In the genomic region with DNA sequence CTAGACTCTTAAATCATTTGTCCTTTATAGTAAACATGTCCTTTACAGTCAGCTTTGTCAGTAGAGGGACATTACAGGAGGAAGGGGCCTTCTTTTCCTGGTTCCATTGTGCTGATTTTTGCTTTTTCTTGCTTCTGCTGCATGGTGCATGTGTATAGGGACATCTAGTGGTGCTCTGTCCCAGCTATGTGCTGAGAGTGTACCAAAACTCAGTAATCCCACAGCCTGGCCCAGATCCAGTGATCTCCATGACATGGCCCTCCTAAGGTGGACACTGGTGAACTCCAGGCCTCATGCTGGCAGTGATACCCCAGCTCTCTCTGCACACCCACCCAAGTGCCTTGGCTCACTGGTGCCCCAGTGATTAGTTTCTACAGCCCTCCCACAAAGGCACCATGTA, we compare ENCODE assay signal across 13 cellular contexts. TPM values are rescaled to one million over a fixed set of nuclear protein-coding genes. Genes with fewer than 3 reads are reported as not detected.
DNase-seq lines count a peak whose midpoint lies in the region; ATAC-seq, FAIRE-seq and TF ChIP-seq lines count a peak whose summit lies in the region.
"Had no signal": no experiment of that assay in that cellular context is flagged by ENCODE, and none has a peak within 500 bp of the region (broad histone marks: within the 10 kb centered on the region; RNA-seq: fewer than 3 reads in every experiment).

No MANE protein-coding gene starts in this region.

- intact Hi-C loops in Calu3 (cut with micrococcal nuclease; ENCODE audit: unreplicated experiment) = loop anchor here (1.0 to 5.0 kb wide), 3 partner anchors 89 to 282 kb away; a partner anchor contains a TSS
- intact Hi-C loops in HepG2 (cut with micrococcal nuclease; ENCODE audit: unreplicated experiment) = no loop called here

- H3K4me2 ChIP-seq in HepG2 (ENCODE audit: low read depth, low read length) = no peak overlapping the region

- CTCF ChIA-PET in Calu3 (lab: Charles Lee) (interaction anchor here (1.0 to 2.6 kb wide), 3 partner anchors 89 to 282 kb away, joined by 3 to 15 read pairs (median 7); a partner anchor contains a TSS), HepG2 (lab: Yijun Ruan, JAX; ENCODE audit: low intra/inter-chr PET ratio, low total read pairs) (no interaction called here)

- peaks cover 15% of the 10 kb centered on the region for H3K4me1 Mint-ChIP-seq in Calu3 (ENCODE audit: low read depth, unreplicated experiment)

- H4K20me1 ChIP-seq in HepG2 (ENCODE audit: insufficient read depth, low read length) = no peaks in the 10 kb centered on the region

- H3K27ac Mint-ChIP-seq in Calu3 (ENCODE audit: unreplicated experiment) = no peak overlapping the region

- in situ Hi-C loops in HAP-1 (cut with MboI; ENCODE audit: low sequenced_read_pairs) = no loop called here
- in situ Hi-C loops in astrocyte of the cerebellum (cut with HindIII; ENCODE audit: low sequenced_read_pairs) = no loop called here
- in situ Hi-C loops in HepG2 (cut with HindIII; ENCODE audit: extremely low pct_ligation_motif_present, low pct_unique_long_range_greater_than_20kb) = no loop called here

- H3K9me3 ChIP-seq in HAP-1 (no peaks in the 10 kb centered on the region), HepG2 (ENCODE audit: low read length) (no peaks in the 10 kb centered on the region)
- H3K9me3 ChIP-seq: heart right ventricle, upper lobe of left lung had no signal

- TF ChIP-seq EP300 in HepG2 (IDR thresholded peaks at IDR 0.05; ENCODE audit: low read depth in 2 of 2, low read length in 2 of 2) = no peak
- TF ChIP-seq EP300 in HepG2 (CRISPR knock-in tag; IDR thresholded peaks at IDR 0.05; ENCODE audit: borderline replicate concordance) = no peak

- ATAC-seq in HepG2 = peak; percentile 44; the same call in 1 of the 3 replicates
- no peak for ATAC-seq in HG03045 (IDR thresholded peaks at IDR 0.05; ENCODE audit: unreplicated experiment)
- ATAC-seq in GM19324 (IDR thresholded peaks at IDR 0.05; ENCODE audit: low FRiP score, unreplicated experiment) = no peak
- ATAC-seq in GM21390 (IDR thresholded peaks at IDR 0.05; ENCODE audit: unreplicated experiment) = no peak
- ATAC-seq: heart right ventricle had no signal

- BruUV-seq in Calu3 (replicated peaks; lab: Mats Ljungman, UMichigan) (no TSS peak), HepG2 (replicated peaks; lab: Mats Ljungman, UMichigan) (no TSS peak)

- peak; percentile 35 for DNase-seq in Calu3
- peak; percentile 17 to 30 for DNase-seq in HAP-1 (ENCODE audit: low spot score in 2 of 2)
- no peak for DNase-seq in astrocyte of the cerebellum (ENCODE audit: low read depth)
- peak; percentile 0 for DNase-seq in HepG2 (ENCODE audit: low spot score)
- DNase-seq in activated naive CD4-positive, alpha-beta T cell treated with anti-CD3 and anti-CD28 coated beads, Interleukin-2, amount 50 U/mL, for 16 hours = no peak
- DNase-seq: activated gamma-delta T cell treated with Interleukin-2 at 50 U/mL for 16 hours, RPMI8226, upper lobe of left lung had no signal

- no peaks in the 10 kb centered on the region for H3K36me3 Mint-ChIP-seq in Calu3 (ENCODE audit: insufficient read depth, unreplicated experiment)

- TF ChIP-seq CTCF in Calu3 (IDR thresholded peaks at IDR 0.05; ENCODE audit: unreplicated experiment) (no peak), astrocyte of the cerebellum (IDR thresholded peaks at IDR 0.05; ENCODE audit: low read depth, low read length, missing control alignments) (peak; percentile 28), HepG2 (CRISPR knock-in tag; IDR thresholded peaks at IDR 0.05) (peak; percentile 39)

- H3K27me3 Mint-ChIP-seq in Calu3 (ENCODE audit: unreplicated experiment) = no peaks in the 10 kb centered on the region

- no peak overlapping the region for H3K4me3 Mint-ChIP-seq in Calu3 (ENCODE audit: low read depth, unreplicated experiment)

- H3K9me3 Mint-ChIP-seq in Calu3 (ENCODE audit: low read depth, unreplicated experiment) = no peaks in the 10 kb centered on the region

- H3K4me1 ChIP-seq in HAP-1 (peaks cover 15% of the 10 kb centered on the region), HepG2 (ENCODE audit: insufficient read depth, low read length) (no peaks in the 10 kb centered on the region)
- H3K4me1 ChIP-seq: heart right ventricle, upper lobe of left lung had no signal

- H3K36me3 ChIP-seq in HAP-1 (replicated peaks) (no peaks in the 10 kb centered on the region), HepG2 (replicated peaks in 1 of 2; ENCODE audit: control insufficient read depth in 1 of 2, insufficient read depth in 2 of 2, low read length in 2 of 2) (no peaks in the 10 kb centered on the region)
- H3K36me3 ChIP-seq: heart right ventricle, upper lobe of left lung had no signal

- H3K9ac ChIP-seq in HepG2 (ENCODE audit: insufficient read depth, low read depth, low read length) = no peak overlapping the region

- TF ChIP-seq POLR2A in HepG2 (IDR thresholded peaks at IDR 0.05; ENCODE audit: insufficient read depth in 1 of 2, low read depth in 2 of 2, low read length in 2 of 2) = no peak

- no peak overlapping the region for H2AFZ ChIP-seq in HepG2 (ENCODE audit: low read length)

- POLR2A ChIA-PET in HepG2 (lab: Yijun Ruan, JAX) = no interaction called here

- H3K27me3 ChIP-seq in HAP-1 (ENCODE audit: low read depth) (no peaks in the 10 kb centered on the region), HepG2 (ENCODE audit: control insufficient read depth in 1 of 2, insufficient read depth in 2 of 2, low read length in 2 of 2) (no peaks in the 10 kb centered on the region)
- H3K27me3 ChIP-seq: upper lobe of left lung had no signal

- TF ChIP-seq RAD21 in HepG2 (CRISPR knock-in tag; IDR thresholded peaks at IDR 0.05) = no peak

- H3K27ac ChIP-seq in HepG2 (ENCODE audit: extremely low read length, insufficient read depth, low read length) = no peak overlapping the region
- H3K27ac ChIP-seq: heart right ventricle, skin epidermis, upper lobe of left lung had no signal

- FAIRE-seq in HepG2 (lab: Jason Lieb, UNC) = no peak

- no peaks in the 10 kb centered on the region for H3K79me2 ChIP-seq in HepG2 (ENCODE audit: insufficient read depth, low read length)

- no peak overlapping the region for H3K4me3 ChIP-seq in HAP-1
- H3K4me3 ChIP-seq in astrocyte of the cerebellum (ENCODE audit: low read depth, low read length) = no peak overlapping the region
- H3K4me3 ChIP-seq in HepG2 (replicated peaks in 1 of 3; ENCODE audit: insufficient read depth in 1 of 3, low read depth in 2 of 3, low read length in 3 of 3) = no peak overlapping the region
- H3K4me3 ChIP-seq: heart right ventricle, skin epidermis, upper lobe of left lung had no signal

TF ChIP-seq in HepG2, 621 proteins besides CTCF, POLR2A, EP300 and RAD21:
- TF ChIP-seq STAG1 (CRISPR knock-in tag; IDR thresholded peaks at IDR 0.05) (peak; percentile 47), TCF7 (IDR thresholded peaks at IDR 0.05; ENCODE audit: low read depth) (no peak), NFE2 (CRISPR knock-in tag; IDR thresholded peaks at IDR 0.05) (no peak)

RNA-seq across cellular contexts. Expression of a gene that starts 45.2 kb away (rescaled TPM):
- not detected in 2 replicates for total RNA-seq in Calu3 (2022)
- total RNA-seq in HepG2 (2016; rRNA removed; fragmentation: Illumina TruSeq; extraction: Trizol) = not detected in 2 replicates
- not detected in 2 replicates for total RNA-seq in HepG2 (2016; cell fraction: cytosol; rRNA removed; fragmentation: Illumina TruSeq; extraction: Trizol; ENCODE audit: low read depth)
- total RNA-seq in HepG2 (2016; cell fraction: insoluble cytoplasmic fraction; rRNA removed; fragmentation: Illumina TruSeq; extraction: Trizol) = not detected in 2 replicates
- not detected in 2 replicates for total RNA-seq in HepG2 (2016; cell fraction: membrane; rRNA removed; fragmentation: Illumina TruSeq; extraction: Trizol)
- total RNA-seq in HepG2 (2016; cell fraction: nucleus; rRNA removed; fragmentation: Illumina TruSeq; extraction: Trizol) = not detected in 2 replicates
- not detected in 2 replicates for polyA plus RNA-seq in HepG2 (2011; rRNA removed)
- not detected in 2 replicates for polyA plus RNA-seq in HepG2 (2011; cell fraction: cytosol; rRNA removed)
- not detected in 2 replicates for polyA plus RNA-seq in HepG2 (2011; cell fraction: nucleus; rRNA removed)
- not detected in 2 replicates for polyA plus RNA-seq in HepG2 (2012)
- polyA plus RNA-seq in HepG2 (2016; cell fraction: cytosol; fragmentation: Illumina TruSeq; extraction: Trizol; ENCODE audit: low read depth) = not detected in 2 replicates
- polyA plus RNA-seq in HepG2 (2016; cell fraction: insoluble cytoplasmic fraction; fragmentation: Illumina TruSeq; extraction: Trizol; ENCODE audit: low read depth) = not detected in 2 replicates
- polyA plus RNA-seq in HepG2 (2016; cell fraction: membrane; fragmentation: Illumina TruSeq; extraction: Trizol; ENCODE audit: low read depth) = not detected in 2 replicates
- polyA plus RNA-seq in HepG2 (2016; cell fraction: nucleus; fragmentation: Illumina TruSeq; extraction: Trizol; ENCODE audit: insufficient read depth, low read depth) = not detected in 2 replicates
- not detected in 2 replicates for polyA minus RNA-seq in HepG2 (2011; rRNA and poly(A)+ RNA removed; ENCODE audit: low replicate concordance)
- not detected in 2 replicates for polyA minus RNA-seq in HepG2 (2011; cell fraction: cytosol; rRNA and poly(A)+ RNA removed)
- polyA minus RNA-seq in HepG2 (2011; cell fraction: nucleus; rRNA and poly(A)+ RNA removed) = not detected in 2 replicates
- total RNA-seq: upper lobe of left lung had no signal

Comparison
In these comparisons a context has a peak if more than half of its experiments do, and no peak if none do; other contexts are left out.
1. DNase-seq: peak in Calu3 (single experiment), HAP-1 (2 of 2) and HepG2 (single experiment); none in astrocyte of the cerebellum (single experiment) and activated naive CD4-positive, alpha-beta T cell treated with anti-CD3 and anti-CD28 coated beads, Interleukin-2, amount 50 U/mL, for 16 hours (single experiment).